Comparison of ENCODE assay signal across 20 cellular contexts in genomic region chr1:44312652-44313196, GRCh38. TPM values are rescaled to one million over a fixed set of nuclear protein-coding genes. Genes with fewer than 3 reads are reported as not detected.
DNase-seq lines count a peak whose midpoint lies in the region; ATAC-seq, FAIRE-seq and TF ChIP-seq lines count a peak whose summit lies in the region.
"Had no signal": no experiment of that assay in that cellular context is flagged by ENCODE, and none has a peak within 500 bp of the region (broad histone marks: within the 10 kb centered on the region; RNA-seq: fewer than 3 reads in every experiment).

No MANE protein-coding gene starts in this region.

- H3K27ac ChIP-seq in K562 (ENCODE audit: extremely low read depth, low read depth, low read length) (no peak overlapping the region), pancreas (peak overlapping the region in 1 of 4 donors; percentile 37), transverse colon (no peak overlapping the region), small intestine (ENCODE audit: low read depth in 1 of 2, low read length in 1 of 2) (no peak overlapping the region), brain microvascular endothelial cell (no peak overlapping the region)
- H3K27ac ChIP-seq: A549 had no signal

- H3K9ac ChIP-seq in K562 (ENCODE audit: insufficient read depth in 1 of 2, low read depth in 2 of 2, low read length in 2 of 2) = no peak overlapping the region

- no peak for ATAC-seq in K562
- ATAC-seq in left lobe of liver = peak; percentile 41
- ATAC-seq in pancreas = peak; percentile 8 to 51 (median 35)
- ATAC-seq: A549; CD8-positive, alpha-beta T cell had no signal

- in situ Hi-C loops in K562 (cut with MboI) = no loop called here
- in situ Hi-C loops in transverse colon (cut with MboI; ENCODE audit: low pct_ligation_motif_present in 1 of 4, low pct_unique_long_range_greater_than_20kb in 1 of 4, low sequenced_read_pairs in 3 of 4) = loop anchor here in 2 of 4 donors (10.0 to 25.0 kb wide), 2 partner anchors 98 to 100 kb away; partner anchors contain the start of gene DMAP1 (in 2 of the 2)
- in situ Hi-C loops in brain microvascular endothelial cell (cut with HindIII; ENCODE audit: low pct_ligation_motif_present, low sequenced_read_pairs) = no loop called here

- no TSS peak for BruUV-seq in K562 (replicated peaks; lab: Mats Ljungman, UMichigan)

- no peak overlapping the region for H2AFZ ChIP-seq in K562 (ENCODE audit: low read depth, low read length)

- no peaks in the 10 kb centered on the region for H3K27me3 Mint-ChIP-seq in brain

- TF ChIP-seq RAD21 in K562 (CRISPR knock-in tag; conservative IDR thresholded peaks at IDR 0.05 in 1 of 2, IDR thresholded peaks at IDR 0.05 in 1 of 2) = no peak

- no peak overlapping the region for H3K4me2 ChIP-seq in K562 (ENCODE audit: insufficient read depth, low read length)
- H3K4me2 ChIP-seq: A549 had no signal

- H3K27ac Mint-ChIP-seq in brain = peak overlapping the region in 3 of 5 experiments; percentile 18 to 66 (median 58)
- H3K27ac Mint-ChIP-seq: CD8-positive, alpha-beta T cell; H9 had no signal

- H3K9me3 ChIP-seq in K562 (replicated peaks; ENCODE audit: control insufficient read depth, insufficient read depth, low read depth, low read length) (no peaks in the 10 kb centered on the region), pancreas (no peaks in the 10 kb centered on the region), transverse colon (no peaks in the 10 kb centered on the region), small intestine (ENCODE audit: control insufficient read depth, low read depth) (no peaks in the 10 kb centered on the region), BE2C (no peaks in the 10 kb centered on the region)
- H3K9me3 ChIP-seq: A549 had no signal

- 92% methylated on average over 6 of the region's 6 CpGs for WGBS in K562 (ENCODE audit: insufficient coverage, low coverage, missing lambda C conversion rate)
- 63 to 70% methylated on average over 6 of the region's 6 CpGs for WGBS in pancreas, 2 donors
- WGBS in transverse colon (ENCODE audit: low coverage in 1 of 2), 2 donors = 94% methylated on average over 6 of the region's 6 CpGs; no CpG with 5 or more reads in 1 of the 2 donors
- WGBS in small intestine, 3 donors = 88 to 91% (median 89%) methylated on average over 6 of the region's 6 CpGs

- TF ChIP-seq CTCF in K562 (IDR thresholded peaks at IDR 0.05 in 2 of 3, conservative IDR thresholded peaks at IDR 0.05 in 1 of 3; ENCODE audit: insufficient read depth in 2 of 3, low read depth in 1 of 3, low read length in 3 of 3) (no peak), brain (conservative IDR thresholded peaks at IDR 0.05) (no peak), pancreas (IDR thresholded peaks at IDR 0.05) (no peak), transverse colon (IDR thresholded peaks at IDR 0.05) (no peak), BE2C (IDR thresholded peaks at IDR 0.05; ENCODE audit: low read depth, low read length) (no peak), brain microvascular endothelial cell (IDR thresholded peaks at IDR 0.05; ENCODE audit: low read depth, low read length, missing control alignments) (no peak)

- H3K79me2 ChIP-seq in K562 (ENCODE audit: control insufficient read depth, insufficient read depth, low read length) = no peaks in the 10 kb centered on the region

- POLR2A ChIA-PET in K562 (lab: Yijun Ruan, JAX) = interaction anchor here (0.5 to 1.2 kb wide), 3 partner anchors 20 to 290 kb away, joined by 3 to 4 read pairs (median 3); no protein-coding TSS in a partner anchor

- no peak for FAIRE-seq in K562 (lab: Jason Lieb, UNC)
- FAIRE-seq in pancreas (lab: Jason Lieb, UNC) = no peak
- FAIRE-seq in small intestine (lab: Jason Lieb, UNC) = no peak
- FAIRE-seq: A549, GM12892, GM19239 had no signal

- no peaks in the 10 kb centered on the region for H3K9me3 Mint-ChIP-seq in brain
- H3K9me3 Mint-ChIP-seq: CD14-positive monocyte; CD8-positive, alpha-beta T cell; H9 had no signal

- CTCF ChIA-PET in K562 (lab: Yijun Ruan, JAX; ENCODE audit: low intra/inter-chr PET ratio) = no interaction called here

- H3K4me1 ChIP-seq in K562 (replicated peaks in 1 of 2; ENCODE audit: control insufficient read depth in 2 of 2, insufficient read depth in 2 of 2, low read length in 2 of 2) (no peaks in the 10 kb centered on the region; a peak in 1 of 5 replicates), pancreas (peaks cover 0 to 14% (median 6%) of the 10 kb centered on the region in 3 donors), transverse colon (no peaks in the 10 kb centered on the region), small intestine (ENCODE audit: control insufficient read depth in 2 of 2, insufficient read depth in 1 of 2, low read depth in 1 of 2, low read length in 1 of 2) (no peaks in the 10 kb centered on the region), BE2C (no peaks in the 10 kb centered on the region)
- H3K4me1 ChIP-seq: A549 had no signal

- H4K20me1 ChIP-seq in K562 (replicated peaks; ENCODE audit: control insufficient read depth, insufficient read depth, low read length) = no peaks in the 10 kb centered on the region; the same call in 1 of the 2 replicates

- peaks cover 84% of the 10 kb centered on the region; the same call in 2 of the 3 replicates for H3K36me3 ChIP-seq in K562 (ENCODE audit: control insufficient read depth, insufficient read depth, low read length)
- peaks cover 0 to 13% (median 2%) of the 10 kb centered on the region in 3 donors for H3K36me3 ChIP-seq in pancreas
- peaks cover 0 to 14% (median 0%) of the 10 kb centered on the region in 4 donors for H3K36me3 ChIP-seq in transverse colon
- H3K36me3 ChIP-seq in small intestine (ENCODE audit: control insufficient read depth in 2 of 2, insufficient read depth in 2 of 2, low read length in 2 of 2) = peaks cover 3 to 17% of the 10 kb centered on the region in 2 donors
- H3K36me3 ChIP-seq in BE2C = no peaks in the 10 kb centered on the region
- H3K36me3 ChIP-seq in brain microvascular endothelial cell (replicated peaks) = peaks cover 23% of the 10 kb centered on the region

- no peak overlapping the region for H3K4me3 ChIP-seq in K562
- no peak overlapping the region for H3K4me3 ChIP-seq in pancreas
- H3K4me3 ChIP-seq in transverse colon = no peak overlapping the region
- H3K4me3 ChIP-seq in small intestine (ENCODE audit: low read depth in 1 of 2, low read length in 2 of 2) = no peak overlapping the region
- no peak overlapping the region for H3K4me3 ChIP-seq in BE2C (ENCODE audit: low read depth, low read length)
- no peak overlapping the region for H3K4me3 ChIP-seq in brain microvascular endothelial cell (ENCODE audit: low read depth, low read length)
- H3K4me3 ChIP-seq: A549 had no signal

- TF ChIP-seq EP300 in K562 (IDR thresholded peaks at IDR 0.05; ENCODE audit: low read length) (no peak), transverse colon (IDR thresholded peaks at IDR 0.05; ENCODE audit: low read depth) (no peak)

- H3K27me3 ChIP-seq in K562 (ENCODE audit: control insufficient read depth in 2 of 2, insufficient read depth in 2 of 2, low read length in 2 of 2) = no peaks in the 10 kb centered on the region
- no peaks in the 10 kb centered on the region for H3K27me3 ChIP-seq in pancreas
- no peaks in the 10 kb centered on the region for H3K27me3 ChIP-seq in transverse colon
- H3K27me3 ChIP-seq in small intestine (ENCODE audit: control insufficient read depth in 2 of 2, insufficient read depth in 2 of 2, low read length in 2 of 2) = no peaks in the 10 kb centered on the region
- H3K27me3 ChIP-seq in BE2C = no peaks in the 10 kb centered on the region
- no peaks in the 10 kb centered on the region for H3K27me3 ChIP-seq in brain microvascular endothelial cell (replicated peaks)

- H3K4me3 Mint-ChIP-seq in brain = no peak overlapping the region
- H3K4me3 Mint-ChIP-seq: CD14-positive monocyte; CD8-positive, alpha-beta T cell; H9 had no signal

- intact Hi-C loops in K562 (cut with micrococcal nuclease) = no loop called here
- intact Hi-C loops in pancreas (cut with DNase I) = no loop called here
- intact Hi-C loops in transverse colon (cut with DNase I; ENCODE audit: low total_unique reads) = no loop called here

- H3K4me1 Mint-ChIP-seq in brain = peaks cover 60% of the 10 kb centered on the region
- H3K4me1 Mint-ChIP-seq: CD14-positive monocyte had no signal

- no peak for TF ChIP-seq POLR2A in K562 (conservative IDR thresholded peaks at IDR 0.05)
- TF ChIP-seq POLR2A in transverse colon (IDR thresholded peaks at IDR 0.05) = no peak

- DNase-seq in K562 (ENCODE audit: extremely low read depth in 1 of 4, low spot score in 3 of 4) (no peak), left lobe of liver (ENCODE audit: low spot score) (no peak), pancreas (no peak), transverse colon (no peak), small intestine (no peak), BE2C (no peak), brain microvascular endothelial cell (no peak)
- DNase-seq: CD8-positive, alpha-beta T cell; COR-L47; DMS153; DMS79 treated with DMSO at 0.1 percent for 48 hours; EL; GDM1; GOT3; H9 had no signal

- peaks cover 62% of the 10 kb centered on the region for H3K36me3 Mint-ChIP-seq in brain

- no peaks in the 10 kb centered on the region for H3K9me1 ChIP-seq in K562 (ENCODE audit: control insufficient read depth, insufficient read depth, low read length)

TF ChIP-seq in K562, 482 proteins besides CTCF, POLR2A, EP300 and RAD21 (continues in another document):
- TF ChIP-seq ZKSCAN1 (IDR thresholded peaks at IDR 0.05; ENCODE audit: low read depth, low read length) = no peak

RNA-seq across cellular contexts. Expression of gene ERI3, which starts 42.3 kb away (rescaled TPM):
- total RNA-seq in K562 (2011; cell fraction: chromatin; rRNA removed; ENCODE audit: low replicate concordance) = 46.7 and 60.1 TPM in 2 replicates
- total RNA-seq in K562 (2011; cell fraction: nucleolus; rRNA removed) = 42.9 and 47.8 TPM in 2 replicates
- total RNA-seq in K562 (2011; cell fraction: nucleoplasm; rRNA removed) = 36.1 and 43.2 TPM in 2 replicates
- total RNA-seq in K562 (2014; rRNA removed) (68.3 and 104 TPM in 2 replicates), K562 (2014; rRNA removed; fragmentation: Illumina TruSeq; extraction: Trizol) (46.0 and 49.4 TPM in 2 replicates), K562 (2015; rRNA removed; fragmentation: Illumina TruSeq; extraction: Trizol) (56.6 and 60.8 TPM in 2 replicates), K562 (2021) (93.4 and 95.6 TPM in 2 replicates), left lobe of liver (22.4 TPM), pancreas (10 to 100 TPM; 18.9 to 27.4 (median 21.7) TPM), transverse colon (10 to 100 TPM; 11.2 to 30.4 (median 20.8) TPM)
- polyA plus RNA-seq in K562 (2011; rRNA removed) (67.2 and 78.9 TPM in 2 replicates), K562 (2014; fragmentation: Illumina TruSeq; extraction: Trizol) (72.9 and 87.0 TPM in 2 replicates), K562 (2014; fragmentation: Nextera tagmentation; extraction: Ambion mirVana) (10 to 100 TPM; 47.8 to 78.4 TPM), K562 (2014; rRNA removed) (56.9 and 67.2 TPM in 2 replicates), brain (ENCODE audit: insufficient read depth, low read depth, low replicate concordance) (138 TPM), pancreas (10 to 100 TPM; 21.0 to 33.7 TPM), small intestine (10 to 100 TPM; 26.5 to 50.1 (median 27.6) TPM)
- polyA plus RNA-seq in K562 (2011; cell fraction: cytosol; rRNA removed) = 111 and 174 TPM in 2 replicates
- 60.6 and 65.5 TPM in 2 replicates for polyA plus RNA-seq in K562 (2011; cell fraction: nucleus; rRNA removed)
- polyA plus RNA-seq in K562 (2012) = 82.3 and 83.0 TPM in 2 replicates
- polyA minus RNA-seq in K562 (2011; rRNA and poly(A)+ RNA removed) = 51.7 and 62.4 TPM in 2 replicates
- 60.6 and 72.0 TPM in 2 replicates for polyA minus RNA-seq in K562 (2011; cell fraction: cytosol; rRNA and poly(A)+ RNA removed)
- 21.0 and 34.3 TPM in 2 replicates for polyA minus RNA-seq in K562 (2011; cell fraction: nucleus; rRNA and poly(A)+ RNA removed)
- polyA plus RNA-seq in BE2C (2012; ENCODE audit: insufficient read depth, insufficient read length, low read depth) = 63.5 TPM
